8 cellular contexts compared by ENCODE assay signal in genomic region chr11:69442807-69443137, GRCh38. TPM values are rescaled to one million over a fixed set of nuclear protein-coding genes. Genes with fewer than 3 reads are reported as not detected.
DNase-seq lines count a peak whose midpoint lies in the region; ATAC-seq and TF ChIP-seq lines count a peak whose summit lies in the region.
"Had no signal": no experiment of that assay in that cellular context is flagged by ENCODE, and none has a peak within 500 bp of the region (broad histone marks: within the 10 kb centered on the region; RNA-seq: fewer than 3 reads in every experiment).

No MANE protein-coding gene starts in this region.

- H3K4me3 ChIP-seq in transverse colon: no peak overlapping the region

- in situ Hi-C loops in transverse colon (cut with MboI; ENCODE audit: low pct_ligation_motif_present in 1 of 4, low pct_unique_long_range_greater_than_20kb in 1 of 4, low sequenced_read_pairs in 3 of 4): loop anchor here in 1 of 4 donors (25.0 kb wide), 1 partner anchor 195 kb away; the partner anchor contains the start of gene CCND1

- peaks cover 8 to 15% of the 10 kb centered on the region in 2 donors for H3K27me3 Mint-ChIP-seq in T-cell

- TF ChIP-seq POLR2A in transverse colon (IDR thresholded peaks at IDR 0.05): no peak

- no peak overlapping the region for H3K27ac Mint-ChIP-seq in T-cell
- H3K27ac Mint-ChIP-seq: activated CD4-positive, alpha-beta T cell treated with anti-CD3 and anti-CD28 coated beads for 36 hours had no signal

- no peaks in the 10 kb centered on the region for H3K9me3 Mint-ChIP-seq in T-cell

- H3K4me1 ChIP-seq in transverse colon: peaks cover 17 to 26% (median 21%) of the 10 kb centered on the region in 4 donors

- H3K4me3 Mint-ChIP-seq in T-cell: peak overlapping the region in 1 of 3 donors; percentile 57

- ATAC-seq in GM18909 (IDR thresholded peaks at IDR 0.05; ENCODE audit: poor library complexity, unreplicated experiment) (no peak), T-cell (replicated peaks in 1 of 4) (no peak)

- CTCF ChIA-PET in T-cell (lab: Charles Lee): interaction anchor here in 1 of 2 donors (1.3 kb wide), 1 partner anchor 150 kb away, joined by 3 read pairs; no protein-coding TSS in a partner anchor

- no peak for TF ChIP-seq EP300 in transverse colon (IDR thresholded peaks at IDR 0.05; ENCODE audit: low read depth)

- no peaks in the 10 kb centered on the region for H3K36me3 Mint-ChIP-seq in T-cell

- DNase-seq in HuH-7.5 (ENCODE audit: low spot score) (peak; percentile 97), caudate nucleus (lab: John Stamatoyannopoulos, UW) (peak in 2 of 61 donors; percentile 30 to 58), lung microvascular endothelial cell (ENCODE audit: low read depth in 2 of 2) (peak; percentile 42 to 67), transverse colon (no peak), T-cell (no peak)
- no peak for DNase-seq in activated CD4-positive, alpha-beta T cell treated with anti-CD3 and anti-CD28 coated beads, Interleukin-2, amount 50 U/mL, for 4 hours

- peaks cover 0 to 12% (median 10%) of the 10 kb centered on the region in 3 donors for H3K4me1 Mint-ChIP-seq in T-cell

- no peak for TF ChIP-seq CTCF in transverse colon (IDR thresholded peaks at IDR 0.05)

- POLR2A ChIA-PET in T-cell (lab: Charles Lee): no interaction called here

- WGBS in transverse colon (ENCODE audit: low coverage in 1 of 2), 2 donors: 32% methylated on average over 10 of the region's 10 CpGs; no CpG with 5 or more reads in 1 of the 2 donors

- H3K9me3 ChIP-seq in transverse colon: no peaks in the 10 kb centered on the region

- H3K36me3 ChIP-seq in transverse colon: no peaks in the 10 kb centered on the region

- intact Hi-C loops in transverse colon (cut with DNase I; ENCODE audit: low total_unique reads): no loop called here

- H3K27me3 ChIP-seq in transverse colon: no peaks in the 10 kb centered on the region

- peak overlapping the region; percentile 62 for H3K27ac ChIP-seq in caudate nucleus (ENCODE audit: low read depth, low read length)
- peak overlapping the region; percentile 71 to 81 (median 74) for H3K27ac ChIP-seq in transverse colon

RNA-seq across cellular contexts. Expression of gene LINC01488, which starts 38.7 kb away (rescaled TPM):
- total RNA-seq in lung microvascular endothelial cell: under 0.01 TPM in 1 of 2 replicates, not detected in the other
- total RNA-seq in transverse colon: not detected
- not detected for total RNA-seq in T-cell
- total RNA-seq: activated CD4-positive, alpha-beta T cell treated with anti-CD3 and anti-CD28 coated beads for 36 hours had no signal

Comparison
In these comparisons a context has a peak if more than half of its experiments do, and no peak if none do; other contexts are left out.
1. DNase-seq: peak in HuH-7.5 (single experiment) and lung microvascular endothelial cell (2 of 2); none in transverse colon (single experiment), activated CD4-positive, alpha-beta T cell treated with anti-CD3 and anti-CD28 coated beads, Interleukin-2, amount 50 U/mL, for 4 hours (0 of 2) and T-cell (0 of 34).